In genomic region chr21:34615487-34615814, GRCh38 we compare ENCODE assay signal across 8 cellular contexts.
DNase-seq lines count a peak whose midpoint lies in the region; ATAC-seq and TF ChIP-seq lines count a peak whose summit lies in the region.

No MANE protein-coding gene starts in this region.

- H3K9me3 ChIP-seq in DOHH2 (ENCODE audit: control insufficient read depth, insufficient read depth, low read length) (no peaks in the 10 kb centered on the region), HUES6 (ENCODE audit: control insufficient read depth, insufficient read depth, low read depth, low read length) (no peaks in the 10 kb centered on the region), neuron (ENCODE audit: low read length) (no peaks in the 10 kb centered on the region)

- no peaks in the 10 kb centered on the region for H3F3A ChIP-seq in DOHH2 (ENCODE audit: control insufficient read depth, insufficient read depth)

- no peak overlapping the region for H3K9ac ChIP-seq in HUES6 (ENCODE audit: low read length)

- ATAC-seq in GM19324 (IDR thresholded peaks at IDR 0.05; ENCODE audit: low FRiP score, unreplicated experiment) = no peak

- H3K4me1 ChIP-seq in DOHH2 (ENCODE audit: control insufficient read depth, low read length) (peaks cover 5% of the 10 kb centered on the region; the same call in 1 of the 2 replicates), HUES6 (ENCODE audit: control insufficient read depth, insufficient read depth, low read length) (no peaks in the 10 kb centered on the region), neuron (ENCODE audit: insufficient read depth, low read length) (peaks cover 8% of the 10 kb centered on the region)

- H3K79me2 ChIP-seq in DOHH2 (ENCODE audit: control insufficient read depth, low read length) = no peaks in the 10 kb centered on the region

- H3K36me3 ChIP-seq in DOHH2 (ENCODE audit: control insufficient read depth, low read length) = no peaks in the 10 kb centered on the region
- H3K36me3 ChIP-seq in HUES6 (ENCODE audit: control insufficient read depth, insufficient read depth, low read length) = no peaks in the 10 kb centered on the region
- no peaks in the 10 kb centered on the region for H3K36me3 ChIP-seq in neuron (ENCODE audit: insufficient read depth, low read length)

- TF ChIP-seq CTCF in DOHH2 (IDR thresholded peaks at IDR 0.05; ENCODE audit: low read depth, low read length, poor library complexity, severe bottlenecking) (no peak), coronary artery (IDR thresholded peaks at IDR 0.05) (no peak)

- peak overlapping the region; percentile 68 for H3K4me2 ChIP-seq in DOHH2 (ENCODE audit: low read length)

- H4K20me1 ChIP-seq in DOHH2 (ENCODE audit: control insufficient read depth, insufficient read depth, low read depth, low read length) = no peaks in the 10 kb centered on the region

- DNase-seq in coronary artery (ENCODE audit: low spot score) = no peak
- no peak for DNase-seq in AG08396 (ENCODE audit: low spot score)
- no peak for DNase-seq in middle frontal gyrus (ENCODE audit: extremely low spot score, low spot score)
- no peak for DNase-seq in activated gamma-delta T cell (lab: John Stamatoyannopoulos, UW)

- H3K4me3 ChIP-seq in DOHH2 (ENCODE audit: low read length) (peak overlapping the region; percentile 55), HUES6 (ENCODE audit: low read depth, low read length) (peak overlapping the region; percentile 77), coronary artery (peak overlapping the region; percentile 94), neuron (ENCODE audit: low read length) (peak overlapping the region; percentile 73)

- H3K27me3 ChIP-seq in DOHH2 (ENCODE audit: control insufficient read depth, low read length) (peaks cover 28% of the 10 kb centered on the region), HUES6 (ENCODE audit: control insufficient read depth, insufficient read depth, low read length) (peaks cover 32% of the 10 kb centered on the region), neuron (ENCODE audit: insufficient read depth, low read length) (peaks cover 13% of the 10 kb centered on the region)

- no peaks in the 10 kb centered on the region for H3K9me2 ChIP-seq in DOHH2 (replicated peaks; ENCODE audit: control insufficient read depth, low read length)

- H3K27ac ChIP-seq in DOHH2 (ENCODE audit: low read depth, low read length) = no peak overlapping the region
- H3K27ac ChIP-seq in HUES6 (ENCODE audit: low read depth, low read length) = no peak overlapping the region
- peak overlapping the region; percentile 87 to 89 for H3K27ac ChIP-seq in coronary artery

- peak overlapping the region; percentile 81 for H2AFZ ChIP-seq in neuron (ENCODE audit: low read depth, low read length)

Comparison
In these comparisons a context has a peak if more than half of its experiments do, and no peak if none do; other contexts are left out.
1. H3K27ac ChIP-seq: peak in coronary artery (2 of 2); none in DOHH2 (single experiment) and HUES6 (single experiment).
2. Peak in every context shown above with its lines, with median percentiles within 50 percentile points of each other: H3K4me3 ChIP-seq.